In the genomic region with DNA sequence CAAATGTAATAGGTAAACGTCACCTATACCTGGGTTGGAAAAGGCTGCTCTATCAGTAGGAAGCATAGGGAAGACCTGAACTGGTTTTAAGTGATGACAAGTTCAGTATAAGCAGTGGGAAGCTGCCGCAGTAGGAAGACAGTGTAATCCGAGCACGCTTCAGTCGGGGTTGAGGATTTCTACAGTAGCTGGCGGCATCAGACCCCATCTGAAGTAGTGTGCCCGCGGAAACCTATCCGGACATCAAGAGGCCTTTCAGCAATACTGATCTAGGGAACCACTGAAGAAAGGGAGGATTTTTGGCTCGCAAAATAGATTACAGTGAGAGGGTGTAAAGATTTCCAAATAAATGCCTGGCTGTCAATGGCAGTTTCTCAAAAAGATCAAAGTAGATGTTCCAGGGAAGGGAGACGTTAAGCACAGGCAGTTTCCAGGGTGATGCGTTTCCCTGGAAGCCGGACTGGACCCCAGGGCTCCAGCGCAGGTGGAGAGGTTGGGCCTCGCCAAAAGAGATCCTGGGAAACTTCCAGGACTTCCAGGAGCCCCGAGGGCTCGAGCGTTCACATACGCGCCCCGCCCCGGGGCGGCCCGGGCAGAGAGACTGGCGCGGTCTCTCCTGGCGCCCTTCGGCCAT, we compare ENCODE assay signal across 6 cellular contexts. TPM values are rescaled to one million over a fixed set of nuclear protein-coding genes. Genes with fewer than 3 reads are reported as not detected.
DNase-seq lines count a peak whose midpoint lies in the region; ATAC-seq, FAIRE-seq and TF ChIP-seq lines count a peak whose summit lies in the region.

No MANE protein-coding gene starts in this region.

- peaks cover 7 to 14% of the 10 kb centered on the region in 2 donors for H3K4me1 ChIP-seq in ascending aorta

- H3K27ac Mint-ChIP-seq in naive thymus-derived CD8-positive, alpha-beta T cell, result peak overlapping the region in 1 of 10 donors; percentile 34

- no peaks in the 10 kb centered on the region for H3K9me3 ChIP-seq in ascending aorta

- no peaks in the 10 kb centered on the region for H3K9me3 Mint-ChIP-seq in naive thymus-derived CD8-positive, alpha-beta T cell

- peaks cover 0 to 4% (median 0%) of the 10 kb centered on the region in 3 donors for H3K36me3 Mint-ChIP-seq in naive thymus-derived CD8-positive, alpha-beta T cell

- H3K27ac ChIP-seq in ascending aorta, result peak overlapping the region; percentile 59 to 71

- POLR2A ChIA-PET in naive thymus-derived CD8-positive, alpha-beta T cell (lab: Charles Lee), result no interaction called here

- intact Hi-C loops in ascending aorta (cut with DNase I), result loop anchor here (2.0 kb wide), 1 partner anchor 20 kb away; no protein-coding TSS in a partner anchor

- no peak for ATAC-seq in naive thymus-derived CD8-positive, alpha-beta T cell
- ATAC-seq in HG03175 (IDR thresholded peaks at IDR 0.05; ENCODE audit: unreplicated experiment) (no peak), HG02981 (IDR thresholded peaks at IDR 0.05; ENCODE audit: unreplicated experiment) (no peak)

- H3K4me3 Mint-ChIP-seq in naive thymus-derived CD8-positive, alpha-beta T cell, result peak overlapping the region; percentile 22 to 83 (median 75)

- peak; percentile 78 for DNase-seq in HTR-8/SVneo (ENCODE audit: insufficient read length, low spot score)
- DNase-seq in ascending aorta (ENCODE audit: low spot score in 2 of 2), result peak in 1 of 2 donors; percentile 62
- DNase-seq in naive thymus-derived CD8-positive, alpha-beta T cell, result no peak
- no peak for DNase-seq in central memory CD4-positive, alpha-beta T cell

- peaks cover 4 to 17% (median 13%) of the 10 kb centered on the region in 4 donors for H3K4me1 Mint-ChIP-seq in naive thymus-derived CD8-positive, alpha-beta T cell

- no peaks in the 10 kb centered on the region for H3K36me3 ChIP-seq in ascending aorta

- no peak for FAIRE-seq in HTR-8/SVneo (lab: Jason Lieb, UNC)

- H3K27me3 ChIP-seq in ascending aorta, result no peaks in the 10 kb centered on the region

- no peak for TF ChIP-seq CTCF in ascending aorta (IDR thresholded peaks at IDR 0.05)

- peaks cover 35 to 86% (median 48%) of the 10 kb centered on the region in 5 donors for H3K27me3 Mint-ChIP-seq in naive thymus-derived CD8-positive, alpha-beta T cell

- peak overlapping the region; percentile 53 to 70 for H3K4me3 ChIP-seq in ascending aorta

RNA-seq across cellular contexts. Expression of a gene that starts 5.3 kb away (rescaled TPM):
- total RNA-seq in ascending aorta, result 19.8 TPM
- total RNA-seq in naive thymus-derived CD8-positive, alpha-beta T cell, result under 1 TPM in 1 of 2 experiments, not detected in 1; 0.22 TPM
- under 1 TPM; 0.06 to 0.15 (median 0.06) TPM for polyA plus RNA-seq in naive thymus-derived CD8-positive, alpha-beta T cell

RNA-seq across cellular contexts. Expression of a gene that starts 6.1 kb away (rescaled TPM):
- total RNA-seq in ascending aorta, result 68.1 TPM
- total RNA-seq in naive thymus-derived CD8-positive, alpha-beta T cell, result 10 to 100 TPM; 21.0 to 23.1 TPM
- 10 to 100 TPM; 11.8 to 18.8 (median 15.9) TPM for polyA plus RNA-seq in naive thymus-derived CD8-positive, alpha-beta T cell

RNA-seq across cellular contexts. Expression of a gene that starts 18.7 kb away (rescaled TPM):
- total RNA-seq in ascending aorta, result 80.1 TPM
- total RNA-seq in naive thymus-derived CD8-positive, alpha-beta T cell, result 10 to 100 TPM; 38.6 to 44.5 TPM
- 10 to 100 TPM; 21.3 to 24.5 (median 24.5) TPM for polyA plus RNA-seq in naive thymus-derived CD8-positive, alpha-beta T cell

RNA-seq across cellular contexts. Expression of a gene that starts 18.9 kb away (rescaled TPM):
- 120 TPM for total RNA-seq in ascending aorta
- 100 to 1,000 TPM; 173 to 184 TPM for total RNA-seq in naive thymus-derived CD8-positive, alpha-beta T cell
- 10 to 100 TPM; 79.5 to 88.9 (median 81.8) TPM for polyA plus RNA-seq in naive thymus-derived CD8-positive, alpha-beta T cell

RNA-seq across cellular contexts. Expression of a gene that starts 22.4 kb away (rescaled TPM):
- not detected for total RNA-seq in ascending aorta
- under 1 TPM; 0.36 to 0.81 TPM for total RNA-seq in naive thymus-derived CD8-positive, alpha-beta T cell
- not detected for polyA plus RNA-seq in naive thymus-derived CD8-positive, alpha-beta T cell

Comparison
In these comparisons a context has a peak if more than half of its experiments do, and no peak if none do; other contexts are left out.
1. RNA of a gene that starts 5.3 kb away (total RNA-seq): 19.8 TPM in ascending aorta (single experiment); 0.22 TPM in naive thymus-derived CD8-positive, alpha-beta T cell; every median in the first group is over 10 times any median in the second.